Comparison of ENCODE assay signal across 8 cellular contexts in the genomic region with DNA sequence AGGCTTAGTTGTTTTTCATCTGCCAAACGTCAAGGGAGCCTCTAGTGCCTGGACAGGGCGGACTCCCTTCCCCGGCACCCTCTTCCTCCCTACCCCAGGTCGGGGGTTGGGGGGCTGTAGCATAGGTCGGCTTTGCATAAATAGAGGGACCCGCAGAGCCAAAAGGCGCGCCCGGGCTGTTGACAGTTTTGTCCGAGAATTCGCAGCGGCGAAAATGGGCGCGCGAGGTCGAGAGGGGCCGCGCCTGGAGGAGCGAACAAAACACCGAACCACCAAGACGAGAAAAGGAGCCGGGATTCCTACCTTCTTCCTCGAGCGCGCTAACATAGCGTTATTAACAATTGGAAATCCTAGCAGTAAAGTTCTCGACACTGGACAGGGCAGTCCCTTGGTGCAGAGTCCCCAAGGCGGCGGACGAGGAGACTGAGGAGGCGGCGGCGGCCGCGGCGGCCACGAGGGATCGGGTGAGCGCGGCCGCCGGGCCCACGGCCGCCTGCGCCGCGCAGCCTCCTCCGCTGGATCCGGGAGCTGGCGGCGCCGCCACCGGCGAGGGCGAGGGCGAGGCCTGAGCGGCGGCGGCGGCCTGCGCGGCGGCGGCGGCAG. TPM values are rescaled to one million over a fixed set of nuclear protein-coding genes. Genes with fewer than 3 reads are reported as not detected.
DNase-seq lines count a peak whose midpoint lies in the region; TF ChIP-seq lines count a peak whose summit lies in the region.

No MANE protein-coding gene starts in this region.

- H3K4me1 ChIP-seq in thymus (ENCODE audit: control insufficient read depth, insufficient read depth, low read length): peaks cover 16% of the 10 kb centered on the region

- intact Hi-C loops in head of caudate nucleus (cut with DNase I): no loop called here

- no peak overlapping the region for H3K27ac ChIP-seq in thymus (ENCODE audit: low read depth)

- no peak for TF ChIP-seq CTCF in fibroblast of villous mesenchyme (IDR thresholded peaks at IDR 0.05; ENCODE audit: insufficient read depth, low read depth, low read length)

- WGBS in thymus: 4% methylated on average over 66 of the region's 66 CpGs

- H3K27me3 ChIP-seq in thymus (ENCODE audit: control insufficient read depth, insufficient read depth): peaks cover 78% of the 10 kb centered on the region

- H3K36me3 ChIP-seq in thymus (ENCODE audit: control insufficient read depth, insufficient read depth): no peaks in the 10 kb centered on the region

- H3K4me3 ChIP-seq in fibroblast of villous mesenchyme (ENCODE audit: low read depth, low read length) (peak overlapping the region; percentile 46), thymus (ENCODE audit: low read length) (peak overlapping the region; percentile 58)

- peaks cover 3% of the 10 kb centered on the region for H3K9me3 ChIP-seq in thymus (ENCODE audit: control insufficient read depth)

- peak; percentile 56 for DNase-seq in activated CD8-positive, alpha-beta memory T cell treated with anti-CD3 and anti-CD28 coated beads, Interleukin-2, amount 50 U/mL, for 48 hours
- no peak for DNase-seq in activated CD8-positive, alpha-beta memory T cell treated with anti-CD3 and anti-CD28 coated beads, Interleukin-2, amount 50 U/mL, for 4 hours
- DNase-seq in T1000 (lab: John Stamatoyannopoulos, UW): peak; percentile 7
- no peak for DNase-seq in fibroblast of villous mesenchyme (ENCODE audit: low read depth)
- no peak for DNase-seq in effector CD8-positive, alpha-beta T cell (lab: John Stamatoyannopoulos, UW)
- DNase-seq in NOMO-1 treated with dmso at 0.1 percent for 144 hours (lab: John Stamatoyannopoulos, UW; ENCODE audit: unreplicated experiment): no peak
- no peak for DNase-seq in head of caudate nucleus

RNA-seq across cellular contexts. Expression of a gene that starts 1.8 kb away (rescaled TPM):
- 2.2 and 6.1 TPM in 2 replicates for total RNA-seq in fibroblast of villous mesenchyme
- polyA plus RNA-seq in thymus: 0.23 TPM

RNA-seq across cellular contexts. Expression of a gene that starts 51.5 kb away (rescaled TPM):
- 216 and 232 TPM in 2 replicates for total RNA-seq in fibroblast of villous mesenchyme
- 1,030 TPM for polyA plus RNA-seq in thymus

Comparison
In these comparisons a context has a peak if more than half of its experiments do, and no peak if none do; other contexts are left out.
1. DNase-seq: peak in activated CD8-positive, alpha-beta memory T cell treated with anti-CD3 and anti-CD28 coated beads, Interleukin-2, amount 50 U/mL, for 48 hours (single experiment) and T1000 (single experiment); none in activated CD8-positive, alpha-beta memory T cell treated with anti-CD3 and anti-CD28 coated beads, Interleukin-2, amount 50 U/mL, for 4 hours (single experiment), fibroblast of villous mesenchyme (single experiment), effector CD8-positive, alpha-beta T cell (single experiment), NOMO-1 treated with dmso at 0.1 percent for 144 hours (single experiment) and head of caudate nucleus (0 of 42).